Comparison of ENCODE assay signal across 1 cellular context in the genomic region with DNA sequence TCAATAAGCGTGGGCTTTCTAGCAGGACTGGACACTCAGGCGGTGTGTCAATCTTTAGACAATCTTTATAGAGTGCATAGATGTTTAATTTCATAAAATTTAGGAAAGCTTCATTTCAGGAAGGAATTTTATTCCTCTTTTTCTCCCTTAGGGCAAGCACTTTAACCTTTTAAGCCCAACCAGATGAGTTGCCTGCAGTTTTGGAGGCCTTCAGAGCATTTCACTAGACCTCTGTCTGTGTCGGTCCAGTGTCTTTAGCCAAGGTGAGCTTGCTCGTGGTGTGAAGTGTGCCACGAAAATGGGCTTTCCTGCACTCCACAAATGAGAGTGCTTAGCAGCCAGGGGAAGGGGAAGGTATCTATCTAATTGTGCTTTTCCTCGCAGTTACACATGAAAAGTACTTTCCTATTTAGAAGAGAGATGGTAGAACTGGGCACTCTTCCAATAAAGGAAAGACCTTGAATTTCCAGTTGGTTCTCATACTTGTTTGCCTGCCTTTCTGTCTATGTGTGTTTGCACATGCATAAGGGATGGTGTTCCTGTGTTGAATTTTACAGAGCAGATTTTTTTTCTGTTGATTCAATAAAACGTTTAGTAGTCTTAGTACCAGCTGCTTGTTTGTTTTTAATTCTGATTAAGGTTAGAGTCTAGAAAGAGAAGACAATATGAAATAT.
TF ChIP-seq lines count a peak whose summit lies in the region.

No MANE protein-coding gene starts in this region.

TF ChIP-seq in H1, 55 proteins besides CTCF, POLR2A, EP300 and RAD21:
- TF ChIP-seq SP1 (IDR thresholded peaks at IDR 0.05; ENCODE audit: low read depth, low read length) (no peak), KDM1A (IDR thresholded peaks at IDR 0.05; ENCODE audit: borderline replicate concordance, low read length) (0 out of 2 replicates have a peak, but pooled peaks have one; percentile 76)
